12 cellular contexts compared by ENCODE assay signal in genomic region chr7:128137096-128137655, GRCh38.
A peak's percentile ranks its signal among the peaks of the same experiment; 100 is the strongest.
DNase-seq lines count a peak whose midpoint lies in the region; ATAC-seq and TF ChIP-seq lines count a peak whose summit lies in the region.
"Had no signal": no experiment of that assay in that cellular context is flagged by ENCODE, and none has a peak within 500 bp of the region (broad histone marks: within the 10 kb centered on the region; RNA-seq: fewer than 3 reads in every experiment).

No MANE protein-coding gene starts in this region.

- TF ChIP-seq CTCF in CD4-positive, alpha-beta T cell (IDR thresholded peaks at IDR 0.05) = no peak
- TF ChIP-seq CTCF in activated B cell treated with CpG ODN at 0.5 μM for 24 hours (IDR thresholded peaks at IDR 0.05) (no peak), left lung (IDR thresholded peaks at IDR 0.05) (no peak)

- H3K9me3 Mint-ChIP-seq in CD4-positive, alpha-beta T cell = no peaks in the 10 kb centered on the region
- H3K9me3 Mint-ChIP-seq in activated B cell treated with CpG ODN at 0.5 μM for 24 hours = no peaks in the 10 kb centered on the region
- H3K9me3 Mint-ChIP-seq: activated CD4-positive, alpha-beta T cell treated with anti-CD3 and anti-CD28 coated beads, Interleukin-2, amount 10 ng/mL, durations not matched to agents 24 days and 14 days had no signal

- CTCF ChIA-PET in CD4-positive, alpha-beta T cell (lab: Charles Lee) = interaction anchor here (0.6 kb wide), 1 partner anchor 115 kb away, joined by 3 read pairs; no protein-coding TSS in a partner anchor
- CTCF ChIA-PET in activated B cell treated with CpG ODN at 0.5 μM for 24 hours (lab: Charles Lee) = interaction anchor here (1.4 to 5.4 kb wide), 3 partner anchors 16 to 72 kb away, joined by 4 to 123 read pairs (median 8); no protein-coding TSS in a partner anchor

- peaks cover 32% of the 10 kb centered on the region for H3K27me3 Mint-ChIP-seq in CD4-positive, alpha-beta T cell
- H3K27me3 Mint-ChIP-seq in activated B cell treated with CpG ODN at 0.5 μM for 24 hours = peaks cover 20% of the 10 kb centered on the region

- POLR2A ChIA-PET in CD4-positive, alpha-beta T cell (lab: Charles Lee) = no interaction called here
- POLR2A ChIA-PET in activated B cell treated with CpG ODN at 0.5 μM for 24 hours (lab: Charles Lee) = no interaction called here

- no peak for ATAC-seq in CD4-positive, alpha-beta T cell (ENCODE audit: poor library complexity)
- ATAC-seq in activated B cell treated with CpG ODN at 0.5 μM for 24 hours (ENCODE audit: low read depth) (no peak), left lung (peak; percentile 12), GM18861 (IDR thresholded peaks at IDR 0.05; ENCODE audit: unreplicated experiment) (no peak), GM21825 (IDR thresholded peaks at IDR 0.05; ENCODE audit: unreplicated experiment) (no peak)

- H3K4me1 Mint-ChIP-seq in CD4-positive, alpha-beta T cell (ENCODE audit: low read depth) = peaks cover 18% of the 10 kb centered on the region
- peaks cover 22% of the 10 kb centered on the region for H3K4me1 Mint-ChIP-seq in activated B cell treated with CpG ODN at 0.5 μM for 24 hours

- DNase-seq in CD4-positive, alpha-beta T cell = no peak
- peak; percentile 65 for DNase-seq in HPDE6-E6E7 (ENCODE audit: extremely low spot score)
- DNase-seq in activated B cell treated with CpG ODN at 0.5 μM for 24 hours = no peak
- no peak for DNase-seq in left lung
- no peak for DNase-seq in activated T-cell treated with anti-CD3 and anti-CD28 coated beads, Interleukin-2, amount 50 U/mL, for 48 hours
- no peak for DNase-seq in 8988T
- DNase-seq: activated CD4-positive, alpha-beta T cell treated with anti-CD3 and anti-CD28 coated beads, Interleukin-2, amount 10 ng/mL, durations not matched to agents 24 days and 14 days; amygdala; foreskin melanocyte; Peyer's patch had no signal

- no peaks in the 10 kb centered on the region for H3K36me3 ChIP-seq in left lung
- H3K36me3 ChIP-seq: Peyer's patch had no signal

- H3K36me3 Mint-ChIP-seq in CD4-positive, alpha-beta T cell (ENCODE audit: low read depth) = no peaks in the 10 kb centered on the region
- no peaks in the 10 kb centered on the region for H3K36me3 Mint-ChIP-seq in activated B cell treated with CpG ODN at 0.5 μM for 24 hours (ENCODE audit: low read depth)

- H3K4me1 ChIP-seq in left lung = peaks cover 3 to 21% of the 10 kb centered on the region in 2 donors

- no peaks in the 10 kb centered on the region for H3K9me3 ChIP-seq in CD4-positive, alpha-beta T cell (ENCODE audit: control insufficient read depth, low read length)
- peaks cover 0 to 3% of the 10 kb centered on the region in 2 donors for H3K9me3 ChIP-seq in left lung
- H3K9me3 ChIP-seq: Peyer's patch had no signal

- H3K4me3 ChIP-seq in left lung = no peak overlapping the region

- intact Hi-C loops in CD4-positive, alpha-beta T cell (cut with DNase I, micrococcal nuclease) = loop anchor here (2.0 to 10.0 kb wide), 3 partner anchors 72 to 432 kb away; no protein-coding TSS in a partner anchor
- intact Hi-C loops in activated B cell treated with CpG ODN at 0.5 μM for 24 hours (cut with micrococcal nuclease) (loop anchor here (5.0 kb wide), 1 partner anchor 105 kb away; the partner anchor contains the start of gene LRRC4), left lung (cut with DNase I) (loop anchor here in 1 of 2 donors (5.0 kb wide), 1 partner anchor 70 kb away; no protein-coding TSS in a partner anchor)

- H3K4me3 Mint-ChIP-seq in CD4-positive, alpha-beta T cell = peak overlapping the region; percentile 62
- peak overlapping the region; percentile 44 for H3K4me3 Mint-ChIP-seq in activated B cell treated with CpG ODN at 0.5 μM for 24 hours

- peaks cover 18% of the 10 kb centered on the region for H3K27me3 ChIP-seq in CD4-positive, alpha-beta T cell (ENCODE audit: control insufficient read depth, insufficient read depth, low read length)
- H3K27me3 ChIP-seq in left lung = peaks cover 32 to 77% of the 10 kb centered on the region in 2 donors

- no peak overlapping the region for H3K27ac ChIP-seq in CD4-positive, alpha-beta T cell (ENCODE audit: low read depth, low read length)
- H3K27ac ChIP-seq in left lung = no peak overlapping the region
- H3K27ac ChIP-seq: Peyer's patch had no signal

- no peak overlapping the region for H3K27ac Mint-ChIP-seq in CD4-positive, alpha-beta T cell
- H3K27ac Mint-ChIP-seq in activated B cell treated with CpG ODN at 0.5 μM for 24 hours = no peak overlapping the region
- H3K27ac Mint-ChIP-seq: activated CD4-positive, alpha-beta T cell treated with anti-CD3 and anti-CD28 coated beads, Interleukin-2, amount 10 ng/mL, durations not matched to agents 24 days and 14 days had no signal
